Comparison of ENCODE assay signal across 9 cellular contexts in genomic region chr19:48962849-48963165, GRCh38. TPM values are rescaled to one million over a fixed set of nuclear protein-coding genes. Genes with fewer than 3 reads are reported as not detected.
A peak's percentile ranks its signal among the peaks of the same experiment; 100 is the strongest.
DNase-seq lines count a peak whose midpoint lies in the region; ATAC-seq lines count a peak whose summit lies in the region.
"Had no signal": no experiment of that assay in that cellular context is flagged by ENCODE, and none has a peak within 500 bp of the region (broad histone marks: within the 10 kb centered on the region; RNA-seq: fewer than 3 reads in every experiment).

No MANE protein-coding gene starts in this region.

- no peaks in the 10 kb centered on the region for H3K9me3 Mint-ChIP-seq in immature natural killer cell
- no peaks in the 10 kb centered on the region for H3K9me3 Mint-ChIP-seq in stimulated activated effector memory CD8-positive, alpha-beta T cell treated with anti-CD3 and anti-CD28 coated beads, Interleukin-12 subunit alpha, Interleukin-12 subunit beta, amount 100 ng/mL, for 72 hours

- peaks cover 28% of the 10 kb centered on the region for H3K4me1 ChIP-seq in GM23248 (ENCODE audit: insufficient read depth)

- WGBS in GM23248 (ENCODE audit: low coverage in 1 of 2, low lambda C conversion rate in 2 of 2, missing lambda C conversion rate in 2 of 2), 2 experiments: 56% methylated on average over 7 of the region's 7 CpGs; no CpG with 5 or more reads in 1 of the 2 experiments

- no peaks in the 10 kb centered on the region for H3K27me3 Mint-ChIP-seq in T-helper 17 cell
- peaks cover 14 to 20% (median 18%) of the 10 kb centered on the region in 3 donors for H3K27me3 Mint-ChIP-seq in immature natural killer cell (ENCODE audit: low read depth in 3 of 3)

- peaks cover 55% of the 10 kb centered on the region for H3F3A ChIP-seq in GM23248 (ENCODE audit: insufficient read depth)

- no peak overlapping the region for H2AFZ ChIP-seq in GM23248

- no peak overlapping the region for H3K4me2 ChIP-seq in GM23248 (ENCODE audit: unreplicated experiment)

- no peak for ATAC-seq in T-helper 17 cell
- no peak for ATAC-seq in stimulated activated effector memory CD8-positive, alpha-beta T cell treated with anti-CD3 and anti-CD28 coated beads, Interleukin-12 subunit alpha, Interleukin-12 subunit beta, amount 100 ng/mL, for 72 hours

- H3K27ac Mint-ChIP-seq in T-helper 17 cell: peak overlapping the region; percentile 99
- H3K27ac Mint-ChIP-seq in immature natural killer cell: peak overlapping the region; percentile 76 to 98 (median 94)
- H3K27ac Mint-ChIP-seq in stimulated activated effector memory CD8-positive, alpha-beta T cell treated with anti-CD3 and anti-CD28 coated beads, Interleukin-12 subunit alpha, Interleukin-12 subunit beta, amount 100 ng/mL, for 72 hours: peak overlapping the region; percentile 100

- H3K79me2 ChIP-seq in GM23248 (ENCODE audit: insufficient read depth): peaks cover 25% of the 10 kb centered on the region

- no peaks in the 10 kb centered on the region for H3K9me3 ChIP-seq in GM23248 (ENCODE audit: low read depth)
- H3K9me3 ChIP-seq in T-helper 17 cell (ENCODE audit: control insufficient read depth, low read length, poor library complexity, severe bottlenecking): no peaks in the 10 kb centered on the region

- H3K27ac ChIP-seq in GM23248: peak overlapping the region; percentile 97; the same call in 1 of the 2 replicates

- H3K4me1 Mint-ChIP-seq in T-helper 17 cell (peaks cover 51% of the 10 kb centered on the region), immature natural killer cell (peaks cover 54 to 59% of the 10 kb centered on the region in 2 donors)
- H3K4me1 Mint-ChIP-seq in stimulated activated effector memory CD8-positive, alpha-beta T cell treated with anti-CD3 and anti-CD28 coated beads, Interleukin-12 subunit alpha, Interleukin-12 subunit beta, amount 100 ng/mL, for 72 hours: peaks cover 74% of the 10 kb centered on the region

- peak overlapping the region; percentile 63 for H3K4me3 Mint-ChIP-seq in T-helper 17 cell
- H3K4me3 Mint-ChIP-seq in immature natural killer cell: peak overlapping the region; percentile 51 to 100 (median 55)
- peak overlapping the region; percentile 100 for H3K4me3 Mint-ChIP-seq in stimulated activated effector memory CD8-positive, alpha-beta T cell treated with anti-CD3 and anti-CD28 coated beads, Interleukin-12 subunit alpha, Interleukin-12 subunit beta, amount 100 ng/mL, for 72 hours

- H3K27me3 ChIP-seq in GM23248 (replicated peaks; ENCODE audit: insufficient read depth): no peaks in the 10 kb centered on the region

- in situ Hi-C loops in GM23248 (cut with MboI): no loop called here

- no peaks in the 10 kb centered on the region for H3K9me2 ChIP-seq in GM23248 (ENCODE audit: insufficient read depth)

- H3K4me3 ChIP-seq in GM23248: no peak overlapping the region

- H3K36me3 ChIP-seq in GM23248 (ENCODE audit: low read depth): peaks cover 16% of the 10 kb centered on the region; the same call in 1 of the 2 replicates

- H3K9ac ChIP-seq in GM23248: peak overlapping the region; percentile 85

- DNase-seq in GM23248 (no peak), T-helper 17 cell (no peak), immature natural killer cell (no peak), kidney glomerular epithelial cell (lab: John Stamatoyannopoulos, UW) (no peak)
- DNase-seq in stimulated activated effector memory CD8-positive, alpha-beta T cell treated with anti-CD3 and anti-CD28 coated beads, Interleukin-12 subunit alpha, Interleukin-12 subunit beta, amount 100 ng/mL, for 72 hours (ENCODE audit: low spot score in 2 of 2): no peak
- DNase-seq in activated effector memory CD4-positive, alpha-beta T cell treated with anti-CD3 and anti-CD28 coated beads, Interleukin-2, amount 50 U/mL, for 16 hours: no peak
- no peak for DNase-seq in activated CD4-positive, CD25-positive, alpha-beta regulatory T cell (lab: John Stamatoyannopoulos, UW)
- DNase-seq in stimulated activated CD4-positive, alpha-beta T cell treated with anti-CD3 and anti-CD28 coated beads, Interleukin-1b, Interleukin-23, amount 100 ng/mL, for 48 hours: no peak
- DNase-seq: NCI-H1105 treated with DMSO at 0.1 percent for 48 hours had no signal

- H3K36me3 Mint-ChIP-seq in T-helper 17 cell (ENCODE audit: low read depth) (no peaks in the 10 kb centered on the region), immature natural killer cell (peaks cover 0 to 3% (median 0%) of the 10 kb centered on the region in 3 donors)
- peaks cover 100% of the 10 kb centered on the region for H3K36me3 Mint-ChIP-seq in stimulated activated effector memory CD8-positive, alpha-beta T cell treated with anti-CD3 and anti-CD28 coated beads, Interleukin-12 subunit alpha, Interleukin-12 subunit beta, amount 100 ng/mL, for 72 hours

- peaks cover 12% of the 10 kb centered on the region; the same call in 1 of the 2 replicates for H4K20me1 ChIP-seq in GM23248 (ENCODE audit: insufficient read depth)

RNA-seq across cellular contexts. Expression of gene FTL, which starts 2.3 kb away (rescaled TPM):
- 2,276 and 2,848 TPM in 2 replicates for total RNA-seq in GM23248 (2014; rRNA removed; shearing (Covaris generic))
- polyA plus RNA-seq in GM23248 (2016; fragmentation: Nextera tagmentation; extraction: Ambion mirVana) (8,171 and 8,242 TPM in 2 replicates), immature natural killer cell (1,000 to 10,000 TPM; 3,472 to 4,403 (median 4,065) TPM)
- total RNA-seq in T-helper 17 cell: 100 to 1,000 TPM; 612 to 898 TPM

RNA-seq across cellular contexts. Expression of gene BAX, which starts 8.1 kb away (rescaled TPM):
- total RNA-seq in GM23248 (2014; rRNA removed; shearing (Covaris generic)): 106 and 119 TPM in 2 replicates
- 92.7 and 97.3 TPM in 2 replicates for polyA plus RNA-seq in GM23248 (2016; fragmentation: Nextera tagmentation; extraction: Ambion mirVana)
- total RNA-seq in T-helper 17 cell: 100 to 1,000 TPM in 1 of 2 donors, 10 to 100 TPM in 1; 89.2 to 104 TPM
- 100 to 1,000 TPM in 2 of 3 donors, 10 to 100 TPM in 1; 88.6 to 137 (median 106) TPM for polyA plus RNA-seq in immature natural killer cell

RNA-seq across cellular contexts. Expression of gene DHDH, which starts 29.3 kb away (rescaled TPM):
- total RNA-seq in GM23248 (2014; rRNA removed; shearing (Covaris generic)): not detected in 2 replicates
- polyA plus RNA-seq in GM23248 (2016; fragmentation: Nextera tagmentation; extraction: Ambion mirVana): not detected in 2 replicates
- under 1 TPM; 0.50 to 0.86 TPM for total RNA-seq in T-helper 17 cell
- polyA plus RNA-seq in immature natural killer cell: 1 to 10 TPM in 1 of 3 donors, not detected in 2; 1.3 TPM

RNA-seq across cellular contexts. Expression of gene GYS1, which starts 30.3 kb away (rescaled TPM):
- total RNA-seq in GM23248 (2014; rRNA removed; shearing (Covaris generic)): 78.4 and 80.1 TPM in 2 replicates
- polyA plus RNA-seq in GM23248 (2016; fragmentation: Nextera tagmentation; extraction: Ambion mirVana): 85.6 and 92.6 TPM in 2 replicates
- total RNA-seq in T-helper 17 cell: 10 to 100 TPM; 21.6 to 24.2 TPM
- polyA plus RNA-seq in immature natural killer cell: 10 to 100 TPM; 16.0 to 40.3 (median 32.9) TPM

RNA-seq across cellular contexts. Expression of gene RUVBL2, which starts 30.9 kb away (rescaled TPM):
- 177 TPM in 2 replicates for total RNA-seq in GM23248 (2014; rRNA removed; shearing (Covaris generic))
- 129 and 130 TPM in 2 replicates for polyA plus RNA-seq in GM23248 (2016; fragmentation: Nextera tagmentation; extraction: Ambion mirVana)
- 10 to 100 TPM; 20.2 to 25.5 TPM for total RNA-seq in T-helper 17 cell
- polyA plus RNA-seq in immature natural killer cell: 10 to 100 TPM; 64.0 to 72.7 (median 64.2) TPM
